In the genomic region with DNA sequence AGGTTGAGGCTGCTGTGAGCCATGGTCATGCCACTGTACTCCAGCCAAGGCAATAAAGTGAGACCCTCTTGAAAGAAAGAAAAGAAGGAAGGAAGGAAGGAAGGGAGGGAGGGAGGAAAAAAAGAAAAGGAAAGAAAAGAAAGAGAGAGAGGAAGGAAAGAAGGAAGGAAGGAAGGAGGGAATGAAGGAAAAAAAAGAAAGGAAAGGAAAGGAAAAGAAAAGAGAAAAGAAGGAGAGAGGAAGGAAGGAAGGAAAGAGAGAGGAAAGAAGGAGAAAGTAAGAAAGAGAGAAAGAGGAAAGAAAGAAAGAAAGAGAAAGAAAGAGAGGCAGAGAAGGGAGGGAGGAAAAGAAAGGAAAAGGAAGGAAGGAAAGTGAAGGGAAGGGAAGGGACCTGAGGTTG, we compare ENCODE assay signal across 7 cellular contexts.
"Had no signal": no experiment of that assay in that cellular context is flagged by ENCODE, and none has a peak within 500 bp of the region (broad histone marks: within the 10 kb centered on the region; RNA-seq: fewer than 3 reads in every experiment).

No MANE protein-coding gene starts in this region.

- H3K27ac Mint-ChIP-seq: GM23338, H9, IgD-negative memory B cell had no signal

- H3K9me3 Mint-ChIP-seq: GM23338, H9 had no signal

- H3K4me3 Mint-ChIP-seq: GM23338, H9, IgD-negative memory B cell had no signal

- ATAC-seq: GM23338, HepG2 had no signal

- H3K27ac ChIP-seq: HL-60 had no signal

- H3K36me3 Mint-ChIP-seq: IgD-negative memory B cell had no signal

- H3K4me3 ChIP-seq: GM23338 had no signal

- H3K4me1 Mint-ChIP-seq: IgD-negative memory B cell had no signal

- DNase-seq: H9, HCEC 1CT, KG1 had no signal
